8 cellular contexts compared by ENCODE assay signal in the genomic region with DNA sequence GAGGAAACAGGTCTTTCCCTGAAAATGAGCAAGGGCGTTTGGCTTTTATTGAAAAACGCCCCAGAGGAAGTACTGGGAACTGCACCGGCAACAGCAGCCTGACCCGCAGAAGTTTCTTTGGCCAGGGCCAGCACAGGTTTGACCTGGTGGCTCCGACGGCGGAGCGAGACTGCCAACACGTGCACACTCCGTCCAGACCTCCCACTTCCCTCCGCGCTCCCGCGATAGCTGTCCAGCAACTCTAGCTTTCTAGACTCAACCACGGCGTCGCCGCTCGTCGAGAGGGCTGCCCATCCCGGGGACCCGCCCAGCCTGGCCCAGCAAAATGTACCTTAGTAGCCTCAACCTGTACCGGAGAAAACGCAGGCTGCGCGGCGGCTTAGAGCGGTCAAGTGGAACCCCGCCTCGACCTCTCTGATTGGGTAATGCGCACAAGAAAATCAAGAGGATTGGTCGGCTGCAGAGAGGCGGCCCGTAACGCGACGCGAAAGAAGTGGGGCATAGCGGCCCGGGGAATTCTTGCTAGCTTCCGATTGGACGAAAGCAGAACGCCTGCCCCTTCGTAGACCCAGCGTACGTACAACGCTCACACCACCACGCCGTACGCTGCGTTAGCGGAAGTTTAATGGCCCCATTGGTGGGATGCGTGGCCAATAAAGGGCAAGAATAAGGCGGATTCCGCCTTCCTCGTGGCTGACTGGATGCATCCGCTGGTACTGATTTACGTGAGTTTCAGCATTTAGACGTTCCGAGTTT. TPM values are rescaled to one million over a fixed set of nuclear protein-coding genes. Genes with fewer than 3 reads are reported as not detected.
A peak's percentile ranks its signal among the peaks of the same experiment; 100 is the strongest.
DNase-seq lines count a peak whose midpoint lies in the region; ATAC-seq and TF ChIP-seq lines count a peak whose summit lies in the region.

WDR89 (minus strand) TSS at position 399 of the 756 bp plus-strand sequence. CDS start 41,929 bp downstream, outside the sequence.

- peak within 1 kb of the TSS; percentile 98 for H3K27ac Mint-ChIP-seq in activated naive CD4-positive, alpha-beta T cell treated with anti-CD3 and anti-CD28 coated beads, Interleukin-2, amount 50 U/mL, for 24 hours

- H3K4me1 Mint-ChIP-seq in activated naive CD4-positive, alpha-beta T cell treated with anti-CD3 and anti-CD28 coated beads, Interleukin-2, amount 50 U/mL, for 24 hours, result peaks cover 42% of the 10 kb centered on the region

- peak within 1 kb of the TSS; percentile 93 for H3K4me3 Mint-ChIP-seq in activated naive CD4-positive, alpha-beta T cell treated with anti-CD3 and anti-CD28 coated beads, Interleukin-2, amount 50 U/mL, for 24 hours

- H3K36me3 Mint-ChIP-seq in activated naive CD4-positive, alpha-beta T cell treated with anti-CD3 and anti-CD28 coated beads, Interleukin-2, amount 50 U/mL, for 24 hours, result peaks cover 23% of the 10 kb centered on the region

- no peaks in the 10 kb centered on the region for H3K27me3 Mint-ChIP-seq in activated naive CD4-positive, alpha-beta T cell treated with anti-CD3 and anti-CD28 coated beads, Interleukin-2, amount 50 U/mL, for 24 hours

- peak within 1 kb of the TSS; percentile 95 for H3K27ac ChIP-seq in temporal lobe (ENCODE audit: low read depth, low read length)

- ATAC-seq in HG02610 (IDR thresholded peaks at IDR 0.05; ENCODE audit: unreplicated experiment) (peak; percentile 85), SK-N-SH treated with all-trans-retinoic acid at 6 μM for 48 hours (peak; percentile 94)

- H3K9me3 Mint-ChIP-seq in activated naive CD4-positive, alpha-beta T cell treated with anti-CD3 and anti-CD28 coated beads, Interleukin-2, amount 50 U/mL, for 24 hours, result peaks cover 5% of the 10 kb centered on the region

- TF ChIP-seq POLR2A in GM10847 (IDR thresholded peaks at IDR 0.05; ENCODE audit: extremely low read depth, insufficient read length), result peak; percentile 70

- DNase-seq in NCI-H1092 (lab: John Stamatoyannopoulos, UW), result peak; percentile 100
- peak; percentile 100 for DNase-seq in globus pallidus (ENCODE audit: low spot score)
- peak; percentile 82 to 99 (median 98) for DNase-seq in nucleus accumbens (lab: John Stamatoyannopoulos, UW)

TF ChIP-seq in SK-N-SH treated with all-trans-retinoic acid at 6 μM for 48 hours, 23 proteins besides CTCF, POLR2A, EP300 and RAD21:
- TF ChIP-seq, protein P1, sequence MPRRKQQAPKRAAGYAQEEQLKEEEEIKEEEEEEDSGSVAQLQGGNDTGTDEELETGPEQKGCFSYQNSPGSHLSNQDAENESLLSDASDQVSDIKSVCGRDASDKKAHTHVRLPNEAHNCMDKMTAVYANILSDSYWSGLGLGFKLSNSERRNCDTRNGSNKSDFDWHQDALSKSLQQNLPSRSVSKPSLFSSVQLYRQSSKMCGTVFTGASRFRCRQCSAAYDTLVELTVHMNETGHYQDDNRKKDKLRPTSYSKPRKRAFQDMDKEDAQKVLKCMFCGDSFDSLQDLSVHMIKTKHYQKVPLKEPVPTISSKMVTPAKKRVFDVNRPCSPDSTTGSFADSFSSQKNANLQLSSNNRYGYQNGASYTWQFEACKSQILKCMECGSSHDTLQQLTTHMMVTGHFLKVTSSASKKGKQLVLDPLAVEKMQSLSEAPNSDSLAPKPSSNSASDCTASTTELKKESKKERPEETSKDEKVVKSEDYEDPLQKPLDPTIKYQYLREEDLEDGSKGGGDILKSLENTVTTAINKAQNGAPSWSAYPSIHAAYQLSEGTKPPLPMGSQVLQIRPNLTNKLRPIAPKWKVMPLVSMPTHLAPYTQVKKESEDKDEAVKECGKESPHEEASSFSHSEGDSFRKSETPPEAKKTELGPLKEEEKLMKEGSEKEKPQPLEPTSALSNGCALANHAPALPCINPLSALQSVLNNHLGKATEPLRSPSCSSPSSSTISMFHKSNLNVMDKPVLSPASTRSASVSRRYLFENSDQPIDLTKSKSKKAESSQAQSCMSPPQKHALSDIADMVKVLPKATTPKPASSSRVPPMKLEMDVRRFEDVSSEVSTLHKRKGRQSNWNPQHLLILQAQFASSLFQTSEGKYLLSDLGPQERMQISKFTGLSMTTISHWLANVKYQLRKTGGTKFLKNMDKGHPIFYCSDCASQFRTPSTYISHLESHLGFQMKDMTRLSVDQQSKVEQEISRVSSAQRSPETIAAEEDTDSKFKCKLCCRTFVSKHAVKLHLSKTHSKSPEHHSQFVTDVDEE (CRISPR knock-in tag; IDR thresholded peaks at IDR 0.05), result peak; percentile 24; the same call in 1 of the 2 replicates
- no peak for TF ChIP-seq SNAI2 (CRISPR knock-in tag; IDR thresholded peaks at IDR 0.05)
- TF ChIP-seq PATZ1 (CRISPR knock-in tag; IDR thresholded peaks at IDR 0.05; ENCODE audit: borderline replicate concordance), result 0 out of 2 replicates have a peak, but pooled peaks have one; percentile 31

RNA-seq across cellular contexts. Expression of gene WDR89, which starts in this region (rescaled TPM):
- total RNA-seq in temporal lobe, result 22.4 TPM

Comparison
In these comparisons a context has a peak if more than half of its experiments do, and no peak if none do; other contexts are left out.
1. Peak in every context shown above with its lines: DNase-seq, ATAC-seq and H3K27ac ChIP-seq.